8 cellular contexts compared by ENCODE assay signal in genomic region chr1:121184290-121185127, GRCh38. TPM values are rescaled to one million over a fixed set of nuclear protein-coding genes. Genes with fewer than 3 reads are reported as not detected.
DNase-seq lines count a peak whose midpoint lies in the region; ATAC-seq and TF ChIP-seq lines count a peak whose summit lies in the region.
"Not testable (repeated sequence)": the region's sequence is repeated elsewhere in the genome, so short reads cannot be mapped to it uniquely, and the experiment has no call there.

FAM72B (minus strand) TSS chr1:121184340; CDS start chr1:121183489, 851 bp downstream.
SRGAP2C (plus strand) TSS chr1:121184975; CDS start chr1:121187447, 2,472 bp downstream.

- peak within 1 kb of the TSS; percentile 85 for H3K4me3 Mint-ChIP-seq in progenitor cell of endocrine pancreas (ENCODE audit: low read depth)

- DNase-seq in NCI-H1694 treated with DMSO at 0.1 percent for 48 hours (lab: John Stamatoyannopoulos, UW): peak; percentile 95
- peak; percentile 99 for DNase-seq in adipocyte (ENCODE audit: low read depth)
- peak; percentile 93 for DNase-seq in left cardiac atrium
- DNase-seq in progenitor cell of endocrine pancreas (ENCODE audit: low spot score, unreplicated experiment): peak; percentile 81
- peak; percentile 95 for DNase-seq in ureter (ENCODE audit: low spot score)

- not testable (repeated sequence) for H3K27me3 ChIP-seq in adipocyte (replicated peaks; ENCODE audit: control insufficient read depth, insufficient read depth, low read length)

- not testable (repeated sequence) for H3K27me3 Mint-ChIP-seq in progenitor cell of endocrine pancreas

- not testable (repeated sequence) for H3K4me1 Mint-ChIP-seq in progenitor cell of endocrine pancreas (ENCODE audit: low read depth)

- not testable (repeated sequence) for TF ChIP-seq CTCF in progenitor cell of endocrine pancreas (IDR thresholded peaks at IDR 0.05; ENCODE audit: unreplicated experiment)

- intact Hi-C loops in T-helper 1 cell treated with Interleukin-12 subunit alpha and Interleukin-12 subunit beta and Interleukin-4 antibody, amounts not matched to agents 30 ng/mL and 1 ng/mL, for 36 hours (cut with micrococcal nuclease); left cardiac atrium (cut with DNase I): not testable (repeated sequence)

- not testable (repeated sequence) for H3K9me3 Mint-ChIP-seq in progenitor cell of endocrine pancreas (ENCODE audit: low read depth)

- peak within 1 kb of the TSS; percentile 71 for H3K4me3 ChIP-seq in adipocyte (ENCODE audit: low read length)

- not testable (repeated sequence) for H3K36me3 Mint-ChIP-seq in progenitor cell of endocrine pancreas (ENCODE audit: insufficient read depth)

- ATAC-seq in GM18498 (IDR thresholded peaks at IDR 0.05; ENCODE audit: unreplicated experiment): peak; percentile 82
- ATAC-seq in HG02885 (IDR thresholded peaks at IDR 0.05; ENCODE audit: poor library complexity, unreplicated experiment): peak; percentile 86
- peak; percentile 85 to 91 for ATAC-seq in left cardiac atrium

- not testable (repeated sequence) for H3K4me1 ChIP-seq in adipocyte (ENCODE audit: control insufficient read depth, insufficient read depth, low read length)

- H3K27ac Mint-ChIP-seq in progenitor cell of endocrine pancreas: peak within 1 kb of the TSS; percentile 95

- not testable (repeated sequence) for H3K36me3 ChIP-seq in adipocyte (ENCODE audit: control insufficient read depth, insufficient read depth, low read length, severe bottlenecking)

- H3K9me3 ChIP-seq in adipocyte (ENCODE audit: control insufficient read depth, low read length): not testable (repeated sequence)

- H3K9ac ChIP-seq in adipocyte (ENCODE audit: low read length): peak within 1 kb of the TSS; percentile 49

RNA-seq across cellular contexts. Expression of gene FAM72B, which starts in this region (rescaled TPM):
- 13.6 and 13.9 TPM in 2 replicates for total RNA-seq in T-helper 1 cell treated with Interleukin-12 subunit alpha and Interleukin-12 subunit beta and Interleukin-4 antibody, amounts not matched to agents 30 ng/mL and 1 ng/mL, for 36 hours
- total RNA-seq in left cardiac atrium: under 1 TPM; 0.68 to 0.94 TPM
- total RNA-seq in progenitor cell of endocrine pancreas: 2.0 and 3.1 TPM in 2 replicates
- total RNA-seq in ureter: 0.68 TPM

RNA-seq across cellular contexts. Expression of gene SRGAP2C, which starts in this region (rescaled TPM):
- 48.3 and 59.6 TPM in 2 replicates for total RNA-seq in T-helper 1 cell treated with Interleukin-12 subunit alpha and Interleukin-12 subunit beta and Interleukin-4 antibody, amounts not matched to agents 30 ng/mL and 1 ng/mL, for 36 hours
- total RNA-seq in left cardiac atrium: 10 to 100 TPM; 16.9 to 21.8 TPM
- total RNA-seq in progenitor cell of endocrine pancreas: 14.4 and 18.2 TPM in 2 replicates
- 26.3 TPM for total RNA-seq in ureter

Comparison
In these comparisons a context has a peak if more than half of its experiments do, and no peak if none do; other contexts are left out.
1. Peak in every context shown above with its lines: DNase-seq, ATAC-seq and H3K4me3 ChIP-seq.